ENCODE assay signal across 16 cellular contexts in the genomic region with DNA sequence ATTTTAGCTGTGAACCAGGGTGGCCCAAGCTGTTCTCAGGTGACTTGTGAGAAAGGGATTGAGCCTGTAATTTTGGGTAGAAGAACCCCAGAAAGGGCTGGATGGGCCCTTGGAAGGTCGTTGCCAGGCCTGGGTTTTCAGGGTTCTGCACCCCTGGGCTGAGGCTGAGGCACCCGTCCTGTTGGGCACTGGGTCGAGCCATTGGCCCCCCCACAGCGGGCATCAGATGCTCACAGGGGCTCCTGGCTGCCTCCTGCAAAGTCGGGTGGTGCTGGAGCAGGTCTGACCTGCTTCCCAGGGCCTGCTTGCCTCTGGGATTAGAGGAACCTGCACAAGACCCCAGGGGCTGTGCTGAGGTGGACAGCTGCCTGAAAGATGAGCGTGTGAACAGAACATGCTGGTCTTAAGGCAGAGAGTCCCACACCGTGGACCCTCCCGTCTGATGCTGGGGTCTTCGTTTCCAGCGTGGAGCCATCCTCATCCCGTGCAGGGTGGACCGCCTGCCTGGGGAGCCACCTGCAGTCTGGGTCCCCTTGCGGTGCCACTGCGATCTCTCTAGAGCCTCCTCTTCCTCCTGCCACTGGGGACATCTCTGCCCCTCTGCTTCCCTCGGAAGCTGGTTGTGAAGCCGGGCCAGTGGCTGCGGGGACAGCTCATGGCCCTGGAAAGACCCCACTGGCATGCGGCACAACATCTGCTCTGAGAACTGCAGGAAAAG. TPM values are rescaled to one million over a fixed set of nuclear protein-coding genes. Genes with fewer than 3 reads are reported as not detected.
"Had no signal": no experiment of that assay in that cellular context is flagged by ENCODE, and none has a peak within 500 bp of the region (broad histone marks: within the 10 kb centered on the region; RNA-seq: fewer than 3 reads in every experiment).

No MANE protein-coding gene starts in this region.

- H3K4me3 ChIP-seq: esophagus muscularis mucosa, lung had no signal

- DNase-seq: activated CD4-positive, CD25-positive, alpha-beta regulatory T cell; activated effector memory CD4-positive, alpha-beta T cell treated with Interleukin-2 at 50 U/mL for 16 hours; activated T-cell treated with anti-CD3 and anti-CD28 coated beads, Interleukin-2, amount 50 U/mL, for 1 hour; amygdala; brain microvascular endothelial cell; glutamatergic neuron; left colon; stimulated activated CD4-positive, alpha-beta T cell treated with anti-CD3 and anti-CD28 coated beads, Interleukin-15, amount 100 ng/mL, for 24 hours; stimulated activated CD4-positive, alpha-beta T cell treated with anti-CD3 and anti-CD28 coated beads, Interleukin-4, amount 100 ng/mL, for 24 hours; stomach had no signal

- H3K36me3 Mint-ChIP-seq: activated naive CD4-positive, alpha-beta T cell treated with anti-CD3 and anti-CD28 coated beads, Interleukin-2, amount 50 U/mL, for 24 hours had no signal

- H3K27ac Mint-ChIP-seq: nephron; T-helper 1 cell treated with Interleukin-12 subunit alpha and Interleukin-12 subunit beta and Interleukin-4 antibody, amounts not matched to agents 30 μg/mL and 1 μg/mL, for 36 hours had no signal

- ATAC-seq: left colon had no signal

- H3K9me3 Mint-ChIP-seq: activated naive CD4-positive, alpha-beta T cell treated with anti-CD3 and anti-CD28 coated beads, Interleukin-2, amount 50 U/mL, for 24 hours; nephron; T-helper 1 cell treated with Interleukin-12 subunit alpha and Interleukin-12 subunit beta and Interleukin-4 antibody, amounts not matched to agents 30 μg/mL and 1 μg/mL, for 36 hours had no signal

- H3K4me3 Mint-ChIP-seq: nephron had no signal

- H3K36me3 ChIP-seq: brain microvascular endothelial cell, esophagus muscularis mucosa, stomach had no signal

- H3K27ac ChIP-seq: brain microvascular endothelial cell, esophagus muscularis mucosa had no signal

- H3K9me3 ChIP-seq: esophagus muscularis mucosa, stomach had no signal

RNA-seq across cellular contexts. Expression of a gene that starts 1.7 kb away (rescaled TPM):
- total RNA-seq: osteocyte had no signal
